Comparison of ENCODE assay signal across 10 cellular contexts in the genomic region with DNA sequence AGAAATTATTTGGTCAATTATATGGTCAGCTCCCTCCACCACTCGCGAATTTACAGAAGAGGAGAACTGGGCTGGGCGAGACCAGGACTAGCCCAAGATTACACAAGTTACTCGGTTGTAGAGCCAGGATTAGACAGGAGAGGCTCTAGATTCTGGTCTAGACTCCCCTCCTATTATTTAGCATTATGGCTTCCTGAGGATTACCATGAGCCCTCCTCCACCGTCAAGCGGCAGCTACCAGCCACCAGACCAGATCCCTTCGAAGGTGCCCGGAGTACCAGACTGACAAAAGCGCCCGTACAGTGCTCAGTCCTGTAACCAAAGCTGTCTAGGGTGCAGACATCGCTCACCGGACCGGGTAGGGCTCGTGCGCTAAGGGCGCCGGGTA. TPM values are rescaled to one million over a fixed set of nuclear protein-coding genes. Genes with fewer than 3 reads are reported as not detected.
DNase-seq lines count a peak whose midpoint lies in the region; ATAC-seq and TF ChIP-seq lines count a peak whose summit lies in the region.
"Had no signal": no experiment of that assay in that cellular context is flagged by ENCODE, and none has a peak within 500 bp of the region (broad histone marks: within the 10 kb centered on the region; RNA-seq: fewer than 3 reads in every experiment).

No MANE protein-coding gene starts in this region.

- peaks cover 0 to 19% of the 10 kb centered on the region in 2 donors for H3K4me1 ChIP-seq in right atrium auricular region
- peaks cover 34% of the 10 kb centered on the region for H3K4me1 ChIP-seq in mononuclear cell (ENCODE audit: insufficient read depth, low read length)

- DNase-seq in right atrium auricular region (ENCODE audit: low spot score) = peak; percentile 51
- no peak for DNase-seq in Right ventricle myocardium inferior (ENCODE audit: missing footprints)
- no peak for DNase-seq in astrocyte of the cerebellum (ENCODE audit: low read depth)
- no peak for DNase-seq in NCI-H2029 treated with DMSO at 0.1 percent for 48 hours (lab: John Stamatoyannopoulos, UW)
- DNase-seq in NCI-H345 (lab: John Stamatoyannopoulos, UW) = no peak
- no peak for DNase-seq in NCI-H345 treated with DMSO at 0.1 percent for 48 hours (lab: John Stamatoyannopoulos, UW; ENCODE audit: unreplicated experiment)
- DNase-seq: occipital lobe had no signal

- no peaks in the 10 kb centered on the region for H3K9me3 ChIP-seq in right atrium auricular region
- H3K9me3 ChIP-seq in mononuclear cell (ENCODE audit: low read depth, low read length) = no peaks in the 10 kb centered on the region

- intact Hi-C loops in Right ventricle myocardium inferior (cut with DNase I) = no loop called here

- H3K36me3 ChIP-seq in right atrium auricular region = no peaks in the 10 kb centered on the region

- H3K27me3 ChIP-seq in right atrium auricular region (peaks cover 14 to 18% of the 10 kb centered on the region in 2 donors), mononuclear cell (ENCODE audit: insufficient read depth, low read length) (peaks cover 49% of the 10 kb centered on the region)

- TF ChIP-seq CTCF in right atrium auricular region (IDR thresholded peaks at IDR 0.05) (no peak), astrocyte of the cerebellum (IDR thresholded peaks at IDR 0.05; ENCODE audit: low read depth, low read length, missing control alignments) (no peak)

- no peak overlapping the region for H3K27ac ChIP-seq in right atrium auricular region
- H3K27ac ChIP-seq: KMS-11 had no signal

- H3K4me3 ChIP-seq in right atrium auricular region (peak overlapping the region; percentile 31 to 53), astrocyte of the cerebellum (ENCODE audit: low read depth, low read length) (peak overlapping the region; percentile 21), mononuclear cell (ENCODE audit: low read length) (peak overlapping the region; percentile 34)

- in situ Hi-C loops in astrocyte of the cerebellum (cut with HindIII; ENCODE audit: low sequenced_read_pairs) = no loop called here

- ATAC-seq in Right ventricle myocardium inferior (no peak), GM21529 (IDR thresholded peaks at IDR 0.05; ENCODE audit: unreplicated experiment) (no peak)

RNA-seq across cellular contexts. Expression of a gene that starts 0.5 kb away (rescaled TPM):
- not detected for total RNA-seq in right atrium auricular region
- total RNA-seq in Right ventricle myocardium inferior = not detected
- not detected for total RNA-seq in mononuclear cell
- total RNA-seq: occipital lobe had no signal

RNA-seq across cellular contexts. Expression of a gene that starts 28.1 kb away (rescaled TPM):
- 1 to 10 TPM; 3.5 to 4.6 TPM for total RNA-seq in right atrium auricular region
- 9.3 TPM for total RNA-seq in Right ventricle myocardium inferior
- 4.6 TPM for total RNA-seq in mononuclear cell
